Comparison of ENCODE assay signal across 3 cellular contexts in the genomic region with DNA sequence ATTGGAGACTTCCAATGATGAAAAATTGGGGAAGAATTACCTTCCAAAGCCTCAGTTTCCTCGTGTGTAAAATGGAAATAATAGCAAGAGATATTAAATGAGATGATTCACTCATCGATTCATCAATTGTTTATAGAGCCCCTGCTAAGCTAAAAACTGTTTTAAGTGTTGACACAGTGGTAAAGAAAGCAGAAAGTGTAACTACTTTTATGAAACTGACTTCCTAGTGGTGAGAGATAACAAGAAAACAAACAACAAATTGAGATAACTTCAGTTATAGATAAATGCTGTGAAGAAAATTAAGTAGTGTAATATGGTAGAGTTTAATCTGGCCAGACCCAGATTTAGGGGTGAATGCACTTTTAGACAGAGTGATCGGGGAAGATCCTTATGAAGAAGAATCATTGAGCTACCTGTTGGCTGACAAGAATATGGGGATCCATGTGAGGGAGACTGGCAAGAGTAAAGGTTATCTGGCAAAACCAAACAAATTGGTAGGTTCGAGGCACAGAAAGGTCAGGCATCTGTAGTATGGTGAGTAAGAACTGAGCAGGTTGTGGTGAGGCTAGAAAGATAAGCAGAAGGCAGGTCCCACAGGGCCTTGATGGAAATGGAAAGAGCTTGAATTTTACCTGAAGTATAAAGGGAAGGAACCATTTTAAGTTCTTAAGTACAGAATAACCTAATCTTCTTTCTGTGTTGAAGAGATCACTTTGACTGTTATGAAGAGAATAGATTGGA.
TF ChIP-seq lines count a peak whose summit lies in the region.

No MANE protein-coding gene starts in this region.

TF ChIP-seq in GM12891, 5 proteins besides CTCF, POLR2A, EP300 and RAD21:
- TF ChIP-seq POLR2AphosphoS5 (IDR thresholded peaks at IDR 0.05; ENCODE audit: low read depth, low read length) (no peak), TAF1 (IDR thresholded peaks at IDR 0.05; ENCODE audit: low read depth, low read length) (no peak), PAX5 (IDR thresholded peaks at IDR 0.05; ENCODE audit: insufficient read depth, low read length, severe bottlenecking) (no peak), POU2F2 (IDR thresholded peaks at IDR 0.05; ENCODE audit: low read depth, low read length) (no peak), SPI1 (IDR thresholded peaks at IDR 0.05; ENCODE audit: low read depth, low read length) (no peak)

TF ChIP-seq in IMR-90, 13 proteins besides CTCF, POLR2A, EP300 and RAD21:
- TF ChIP-seq MXI1 (IDR thresholded peaks at IDR 0.05; ENCODE audit: borderline replicate concordance, low read depth, low read length) (no peak), FOS (IDR thresholded peaks at IDR 0.05; ENCODE audit: low read depth, low read length) (no peak), CHD1 (IDR thresholded peaks at IDR 0.05; ENCODE audit: low read depth, low read length) (no peak), RCOR1 (IDR thresholded peaks at IDR 0.05; ENCODE audit: insufficient replicate concordance, low read length) (no peak), RFX5 (IDR thresholded peaks at IDR 0.05; ENCODE audit: low read depth, low read length) (no peak), MAFK (IDR thresholded peaks at IDR 0.05; ENCODE audit: low read depth, low read length) (no peak), BHLHE40 (IDR thresholded peaks at IDR 0.05; ENCODE audit: low read depth, low read length) (no peak)

TF ChIP-seq in GM12878, 131 proteins besides CTCF, POLR2A, EP300 and RAD21:
- TF ChIP-seq MXI1 (IDR thresholded peaks at IDR 0.05; ENCODE audit: low read depth, low read length) (no peak), PAX5 (IDR thresholded peaks at IDR 0.05; ENCODE audit: borderline replicate concordance, low read depth, low read length) (no peak), HDAC2 (IDR thresholded peaks at IDR 0.05) (no peak), RUNX3 (IDR thresholded peaks at IDR 0.05; ENCODE audit: low read length) (peak; percentile 47), NFIC (IDR thresholded peaks at IDR 0.05; ENCODE audit: low read depth, low read length) (no peak), SUPT20H (IDR thresholded peaks at IDR 0.05; ENCODE audit: borderline replicate concordance, control insufficient read depth, low read depth, low read length) (no peak), ZNF207 (IDR thresholded peaks at IDR 0.05; ENCODE audit: borderline replicate concordance) (no peak), RCOR1 (conservative IDR thresholded peaks at IDR 0.05; ENCODE audit: low read depth, low read length) (no peak), TARDBP (IDR thresholded peaks at IDR 0.05; ENCODE audit: borderline replicate concordance) (no peak), TCF12 (IDR thresholded peaks at IDR 0.05; ENCODE audit: low read depth, low read length) (no peak), JUNB (IDR thresholded peaks at IDR 0.05) (0 out of 2 replicates have a peak, but pooled peaks have one; percentile 8), SMC3 (IDR thresholded peaks at IDR 0.05; ENCODE audit: borderline replicate concordance, low read length) (no peak), SPI1 (IDR thresholded peaks at IDR 0.05; ENCODE audit: borderline replicate concordance, insufficient read depth, low read depth, low read length) (no peak)
- TF ChIP-seq, protein P1, sequence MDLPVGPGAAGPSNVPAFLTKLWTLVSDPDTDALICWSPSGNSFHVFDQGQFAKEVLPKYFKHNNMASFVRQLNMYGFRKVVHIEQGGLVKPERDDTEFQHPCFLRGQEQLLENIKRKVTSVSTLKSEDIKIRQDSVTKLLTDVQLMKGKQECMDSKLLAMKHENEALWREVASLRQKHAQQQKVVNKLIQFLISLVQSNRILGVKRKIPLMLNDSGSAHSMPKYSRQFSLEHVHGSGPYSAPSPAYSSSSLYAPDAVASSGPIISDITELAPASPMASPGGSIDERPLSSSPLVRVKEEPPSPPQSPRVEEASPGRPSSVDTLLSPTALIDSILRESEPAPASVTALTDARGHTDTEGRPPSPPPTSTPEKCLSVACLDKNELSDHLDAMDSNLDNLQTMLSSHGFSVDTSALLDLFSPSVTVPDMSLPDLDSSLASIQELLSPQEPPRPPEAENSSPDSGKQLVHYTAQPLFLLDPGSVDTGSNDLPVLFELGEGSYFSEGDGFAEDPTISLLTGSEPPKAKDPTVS (IDR thresholded peaks at IDR 0.05; ENCODE audit: low read depth, low read length), result no peak
